Comparison of ENCODE assay signal across 23 cellular contexts in the genomic region with DNA sequence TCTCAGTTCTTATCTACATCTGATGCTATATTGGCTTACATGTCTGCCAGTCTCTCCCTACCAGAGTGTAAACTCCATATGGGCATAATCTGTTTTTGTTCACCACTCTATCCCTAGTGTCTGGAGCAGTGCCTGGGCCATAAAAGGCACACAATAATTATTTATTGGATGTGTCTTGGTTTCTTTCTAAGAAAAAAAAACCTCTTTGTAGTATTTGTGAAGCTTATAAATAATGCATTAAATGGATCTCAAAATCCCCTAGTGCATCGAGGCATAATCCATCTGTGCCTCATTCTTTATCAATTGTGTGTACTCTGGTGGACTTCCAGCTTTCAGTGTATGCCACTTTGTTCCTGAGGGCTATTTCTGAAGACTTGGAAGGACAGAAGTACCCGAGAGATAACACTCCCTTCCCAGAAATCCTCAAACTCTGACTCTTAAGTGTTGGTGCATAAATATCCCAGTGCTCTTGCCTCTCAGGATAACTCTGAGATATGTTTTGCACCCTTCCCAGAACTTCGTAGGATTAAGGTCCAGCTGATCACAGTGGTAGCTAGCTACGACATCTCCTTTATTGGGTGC.
DNase-seq lines count a peak whose midpoint lies in the region; ATAC-seq and TF ChIP-seq lines count a peak whose summit lies in the region.
"Had no signal": no experiment of that assay in that cellular context is flagged by ENCODE, and none has a peak within 500 bp of the region (broad histone marks: within the 10 kb centered on the region; RNA-seq: fewer than 3 reads in every experiment).

No MANE protein-coding gene starts in this region.

- TF ChIP-seq EP300 in SK-N-SH (IDR thresholded peaks at IDR 0.05; ENCODE audit: borderline replicate concordance in 1 of 2, low read depth in 1 of 2, low read length in 1 of 2) = no peak

- no peaks in the 10 kb centered on the region for H3K27me3 ChIP-seq in ACC112 (ENCODE audit: insufficient read depth, low read length)
- H3K27me3 ChIP-seq in SK-N-SH (ENCODE audit: insufficient read depth) = no peaks in the 10 kb centered on the region
- no peaks in the 10 kb centered on the region for H3K27me3 ChIP-seq in heart right ventricle
- H3K27me3 ChIP-seq in neural progenitor cell = no peaks in the 10 kb centered on the region
- H3K27me3 ChIP-seq in BE2C = no peaks in the 10 kb centered on the region
- H3K27me3 ChIP-seq: pancreas, stomach, upper lobe of right lung had no signal

- H3K27ac ChIP-seq in ACC112 (ENCODE audit: low read depth, low read length) = peak overlapping the region; percentile 91
- H3K27ac ChIP-seq in SK-N-SH (ENCODE audit: low read depth in 2 of 2, low read length in 1 of 2) = peak overlapping the region; percentile 58 to 86
- peak overlapping the region in 2 of 10 donors; percentile 30 to 51 for H3K27ac ChIP-seq in heart right ventricle
- H3K27ac ChIP-seq in neural progenitor cell = no peak overlapping the region
- H3K27ac ChIP-seq: pancreas, stomach, upper lobe of right lung had no signal

- H3K9me2 ChIP-seq in SK-N-SH = no peaks in the 10 kb centered on the region

- H3K27me3 Mint-ChIP-seq in neural progenitor cell (ENCODE audit: insufficient read depth, low read depth) = no peaks in the 10 kb centered on the region
- no peaks in the 10 kb centered on the region for H3K27me3 Mint-ChIP-seq in activated CD4-positive, alpha-beta T cell treated with anti-CD3 and anti-CD28 coated beads, Interleukin-2, amount 10 ng/mL, durations not matched to agents 7 days and 5 days
- H3K27me3 Mint-ChIP-seq: activated naive CD8-positive, alpha-beta T cell treated with anti-CD3 and anti-CD28 coated beads, Interleukin-2, amount 10 ng/mL, durations not matched to agents 7 days and 5 days had no signal

- TF ChIP-seq CTCF in SK-N-SH (IDR thresholded peaks at IDR 0.05) (no peak), heart right ventricle (IDR thresholded peaks at IDR 0.05) (no peak), neural progenitor cell (IDR thresholded peaks at IDR 0.05) (no peak), BE2C (IDR thresholded peaks at IDR 0.05; ENCODE audit: low read depth, low read length) (no peak)

- H3K9me3 ChIP-seq in SK-N-SH (no peaks in the 10 kb centered on the region), heart right ventricle (no peaks in the 10 kb centered on the region), neural progenitor cell (ENCODE audit: low read depth) (no peaks in the 10 kb centered on the region), BE2C (no peaks in the 10 kb centered on the region)
- H3K9me3 ChIP-seq: pancreas, stomach, upper lobe of right lung had no signal

- H3K36me3 ChIP-seq in ACC112 (ENCODE audit: insufficient read depth, low read length) = no peaks in the 10 kb centered on the region
- H3K36me3 ChIP-seq in SK-N-SH (replicated peaks in 1 of 2; ENCODE audit: control insufficient read depth in 1 of 2, insufficient read depth in 2 of 2, low read length in 1 of 2) = no peaks in the 10 kb centered on the region
- no peaks in the 10 kb centered on the region for H3K36me3 ChIP-seq in heart right ventricle
- no peaks in the 10 kb centered on the region for H3K36me3 ChIP-seq in neural progenitor cell
- H3K36me3 ChIP-seq in BE2C = no peaks in the 10 kb centered on the region
- H3K36me3 ChIP-seq: pancreas, stomach, upper lobe of right lung had no signal

- intact Hi-C loops in heart right ventricle (cut with DNase I) = no loop called here

- H3K4me2 ChIP-seq in SK-N-SH = peak overlapping the region; percentile 20; the same call in 1 of the 2 replicates
- no peak overlapping the region for H3K4me2 ChIP-seq in neural progenitor cell

- H3F3A ChIP-seq in SK-N-SH (replicated peaks; ENCODE audit: insufficient read depth) = peaks cover 22% of the 10 kb centered on the region
- H3F3A ChIP-seq in neural progenitor cell (ENCODE audit: low read depth) = peaks cover 16% of the 10 kb centered on the region

- 84% methylated on average over 4 of the region's 4 CpGs for WGBS in SK-N-SH (ENCODE audit: low lambda C conversion rate)
- WGBS in heart right ventricle, 2 donors = 26 to 30% methylated on average over 4 of the region's 4 CpGs

- H3K4me1 Mint-ChIP-seq in neural progenitor cell = peaks cover 26% of the 10 kb centered on the region
- H3K4me1 Mint-ChIP-seq in activated CD4-positive, alpha-beta T cell treated with anti-CD3 and anti-CD28 coated beads, Interleukin-2, amount 10 ng/mL, durations not matched to agents 7 days and 5 days = no peaks in the 10 kb centered on the region
- H3K4me1 Mint-ChIP-seq: activated CD4-positive, alpha-beta T cell treated with anti-CD3 and anti-CD28 coated beads for 36 hours; activated naive CD8-positive, alpha-beta T cell treated with anti-CD3 and anti-CD28 coated beads, Interleukin-2, amount 10 ng/mL, durations not matched to agents 7 days and 5 days; T-cell had no signal

- CTCF ChIA-PET in SK-N-SH (lab: Yijun Ruan, JAX) = interaction anchor here (1.0 to 1.4 kb wide), 4 partner anchors 9 to 701 kb away, joined by 3 read pairs; no protein-coding TSS in a partner anchor
- CTCF ChIA-PET in activated CD4-positive, alpha-beta T cell treated with anti-CD3 and anti-CD28 coated beads, Interleukin-2, amount 10 ng/mL, durations not matched to agents 7 days and 5 days (lab: Charles Lee) = no interaction called here

- no peak for TF ChIP-seq RAD21 in SK-N-SH (IDR thresholded peaks at IDR 0.05; ENCODE audit: low read length)

- H2AFZ ChIP-seq in ACC112 (ENCODE audit: low read length, unreplicated experiment) (peak overlapping the region; percentile 77), SK-N-SH (ENCODE audit: low read depth) (peak overlapping the region; percentile 49; the same call in 1 of the 2 replicates), neural progenitor cell (replicated peaks) (no peak overlapping the region)

- DNase-seq in SK-N-SH (no peak), heart right ventricle (no peak), neural progenitor cell (ENCODE audit: low spot score) (no peak), BE2C (no peak)
- no peak for DNase-seq in activated CD4-positive, alpha-beta T cell treated with anti-CD3 and anti-CD28 coated beads, Interleukin-2, amount 10 ng/mL, durations not matched to agents 7 days and 5 days
- DNase-seq: activated CD4-positive, alpha-beta T cell treated with anti-CD3 and anti-CD28 coated beads for 36 hours; activated naive CD8-positive, alpha-beta T cell treated with anti-CD3 and anti-CD28 coated beads, Interleukin-2, amount 10 ng/mL, durations not matched to agents 7 days and 5 days; central memory CD4-positive, alpha-beta T cell; erythroblast; Kasumi-1; NCI-H1105 treated with DMSO at 0.1 percent for 48 hours; NCI-H2107; NCI-H524; pancreas; stimulated activated CD4-positive, alpha-beta T cell treated with anti-CD3 and anti-CD28 coated beads, Interleukin-2, amount 100 ng/mL, for 48 hours; stomach; T-cell; upper lobe of right lung had no signal

- H3K9me3 Mint-ChIP-seq in neural progenitor cell = no peaks in the 10 kb centered on the region
- no peaks in the 10 kb centered on the region for H3K9me3 Mint-ChIP-seq in activated CD4-positive, alpha-beta T cell treated with anti-CD3 and anti-CD28 coated beads, Interleukin-2, amount 10 ng/mL, durations not matched to agents 7 days and 5 days
- H3K9me3 Mint-ChIP-seq: activated naive CD8-positive, alpha-beta T cell treated with anti-CD3 and anti-CD28 coated beads, Interleukin-2, amount 10 ng/mL, durations not matched to agents 7 days and 5 days; activated T-helper 2 cell treated with anti-CD3 and anti-CD28 coated beads, Interferon-gamma antibody, Interleukin-2, Interleukin-4, amounts not matched to agents 10 μg/mL and 5 μg/mL and 100 μg/mL, durations not matched to agents 14 hours and 24 hours and 36 hours had no signal

- POLR2A ChIA-PET in SK-N-SH (lab: Yijun Ruan, JAX) = no interaction called here
- POLR2A ChIA-PET in activated CD4-positive, alpha-beta T cell treated with anti-CD3 and anti-CD28 coated beads, Interleukin-2, amount 10 ng/mL, durations not matched to agents 7 days and 5 days (lab: Charles Lee) = no interaction called here

- peak in 5 of 8 donors; percentile 33 to 96 (median 82) for ATAC-seq in heart right ventricle
- ATAC-seq in HG03354 (IDR thresholded peaks at IDR 0.05; ENCODE audit: poor library complexity, severe bottlenecking, unreplicated experiment) = no peak
- ATAC-seq in HG03025 (IDR thresholded peaks at IDR 0.05; ENCODE audit: low FRiP score, unreplicated experiment) = no peak
- ATAC-seq: activated CD4-positive, alpha-beta T cell treated with anti-CD3 and anti-CD28 coated beads for 36 hours; pancreas; T-cell; upper lobe of right lung had no signal

- H3K27ac Mint-ChIP-seq in neural progenitor cell = peak overlapping the region; percentile 24
- H3K27ac Mint-ChIP-seq in activated CD4-positive, alpha-beta T cell treated with anti-CD3 and anti-CD28 coated beads, Interleukin-2, amount 10 ng/mL, durations not matched to agents 7 days and 5 days = no peak overlapping the region
- H3K27ac Mint-ChIP-seq: activated CD4-positive, alpha-beta T cell treated with anti-CD3 and anti-CD28 coated beads for 36 hours; activated naive CD8-positive, alpha-beta T cell treated with anti-CD3 and anti-CD28 coated beads, Interleukin-2, amount 10 ng/mL, durations not matched to agents 7 days and 5 days; activated T-helper 2 cell treated with anti-CD3 and anti-CD28 coated beads, Interferon-gamma antibody, Interleukin-2, Interleukin-4, amounts not matched to agents 10 μg/mL and 5 μg/mL and 100 μg/mL, durations not matched to agents 14 hours and 24 hours and 36 hours; T-cell had no signal

- H3K79me2 ChIP-seq in ACC112 (ENCODE audit: control insufficient read depth, insufficient read depth, low read length, unreplicated experiment) (no peaks in the 10 kb centered on the region), SK-N-SH (ENCODE audit: insufficient read depth) (no peaks in the 10 kb centered on the region), neural progenitor cell (ENCODE audit: low read depth) (no peaks in the 10 kb centered on the region)

- no peak overlapping the region for H3K4me3 Mint-ChIP-seq in neural progenitor cell
- no peak overlapping the region for H3K4me3 Mint-ChIP-seq in activated CD4-positive, alpha-beta T cell treated with anti-CD3 and anti-CD28 coated beads, Interleukin-2, amount 10 ng/mL, durations not matched to agents 7 days and 5 days
- H3K4me3 Mint-ChIP-seq: activated CD4-positive, alpha-beta T cell treated with anti-CD3 and anti-CD28 coated beads for 36 hours; activated naive CD8-positive, alpha-beta T cell treated with anti-CD3 and anti-CD28 coated beads, Interleukin-2, amount 10 ng/mL, durations not matched to agents 7 days and 5 days; T-cell had no signal

- H3K4me1 ChIP-seq in ACC112 (ENCODE audit: control insufficient read depth, insufficient read depth, low read length, unreplicated experiment) (peaks cover 28% of the 10 kb centered on the region), SK-N-SH (ENCODE audit: control insufficient read depth in 1 of 2, insufficient read depth in 2 of 2, low read depth in 1 of 2, low read length in 1 of 2) (peaks cover 4 to 18% of the 10 kb centered on the region in 2 experiments; a peak in 2 of 4 replicates), heart right ventricle (peaks cover 0 to 24% (median 16%) of the 10 kb centered on the region in 9 donors), neural progenitor cell (peaks cover 22% of the 10 kb centered on the region), BE2C (no peaks in the 10 kb centered on the region)
- H3K4me1 ChIP-seq: pancreas, stomach, upper lobe of right lung had no signal

- no peaks in the 10 kb centered on the region for H3K36me3 Mint-ChIP-seq in neural progenitor cell
- no peaks in the 10 kb centered on the region for H3K36me3 Mint-ChIP-seq in activated CD4-positive, alpha-beta T cell treated with anti-CD3 and anti-CD28 coated beads, Interleukin-2, amount 10 ng/mL, durations not matched to agents 7 days and 5 days (ENCODE audit: low read depth)
- H3K36me3 Mint-ChIP-seq: activated naive CD8-positive, alpha-beta T cell treated with anti-CD3 and anti-CD28 coated beads, Interleukin-2, amount 10 ng/mL, durations not matched to agents 7 days and 5 days; T-cell had no signal

- H4K20me1 ChIP-seq in SK-N-SH (ENCODE audit: insufficient read depth) (no peaks in the 10 kb centered on the region), neural progenitor cell (ENCODE audit: low read depth) (no peaks in the 10 kb centered on the region)

- H3K4me3 ChIP-seq in ACC112 (ENCODE audit: low read depth, low read length) (no peak overlapping the region), SK-N-SH (ENCODE audit: low read depth in 2 of 2, low read length in 1 of 2) (no peak overlapping the region), heart right ventricle (no peak overlapping the region), neural progenitor cell (no peak overlapping the region), BE2C (ENCODE audit: low read depth, low read length) (no peak overlapping the region)
- H3K4me3 ChIP-seq: pancreas, skin epidermis, stomach, upper lobe of right lung had no signal

- H3K9ac ChIP-seq in SK-N-SH (peak overlapping the region; percentile 51; the same call in 1 of the 2 replicates), neural progenitor cell (no peak overlapping the region)

Comparison
In these comparisons a context has a peak if more than half of its experiments do, and no peak if none do; other contexts are left out.
1. ATAC-seq: peak in heart right ventricle (5 of 8); none in HG03354 (single experiment) and HG03025 (single experiment).